Comparison of ENCODE assay signal across 8 cellular contexts in genomic region chr5:33441241-33441844, GRCh38. TPM values are rescaled to one million over a fixed set of nuclear protein-coding genes. Genes with fewer than 3 reads are reported as not detected.
A peak's percentile ranks its signal among the peaks of the same experiment; 100 is the strongest.
DNase-seq lines count a peak whose midpoint lies in the region; ATAC-seq, FAIRE-seq and TF ChIP-seq lines count a peak whose summit lies in the region.

No MANE protein-coding gene starts in this region.

- intact Hi-C loops in esophagus muscularis mucosa (cut with DNase I): loop anchor here (2.0 kb wide), 1 partner anchor 451 kb away; no protein-coding TSS in a partner anchor

- H3K9me3 Mint-ChIP-seq in activated CD4-positive, alpha-beta memory T cell treated with anti-CD3 and anti-CD28 coated beads, Interleukin-2, amount 10 ng/mL, durations not matched to agents 7 days and 5 days: no peaks in the 10 kb centered on the region

- H3K27ac ChIP-seq in esophagus muscularis mucosa (replicated peaks in 1 of 4) (peak overlapping the region; percentile 91 to 98 (median 94)), osteoblast (ENCODE audit: low read depth, low read length) (peak overlapping the region; percentile 94)

- TF ChIP-seq POLR2A in esophagus muscularis mucosa (IDR thresholded peaks at IDR 0.05; ENCODE audit: low read depth): no peak

- no peak for ATAC-seq in omental fat pad (ENCODE audit: low FRiP score)

- H3K27me3 Mint-ChIP-seq in activated CD4-positive, alpha-beta memory T cell treated with anti-CD3 and anti-CD28 coated beads, Interleukin-2, amount 10 ng/mL, durations not matched to agents 7 days and 5 days: no peaks in the 10 kb centered on the region

- TF ChIP-seq CTCF in esophagus muscularis mucosa (IDR thresholded peaks at IDR 0.05) (no peak), osteoblast (IDR thresholded peaks at IDR 0.05; ENCODE audit: extremely low read depth, low read depth, low read length) (no peak), omental fat pad (IDR thresholded peaks at IDR 0.05) (no peak)

- H3K36me3 ChIP-seq in esophagus muscularis mucosa (peaks cover 7 to 14% (median 12%) of the 10 kb centered on the region in 4 donors), osteoblast (ENCODE audit: insufficient read depth, low read length) (peaks cover 13% of the 10 kb centered on the region)

- POLR2A ChIA-PET in HEK293T (lab: Yijun Ruan, JAX): interaction anchor here (0.8 to 2.3 kb wide), 5 partner anchors 11 to 494 kb away, joined by 3 to 7 read pairs (median 4); partner anchors contain the start of gene ADAMTS12
- POLR2A ChIA-PET in activated CD4-positive, alpha-beta memory T cell treated with anti-CD3 and anti-CD28 coated beads, Interleukin-2, amount 10 ng/mL, durations not matched to agents 7 days and 5 days (lab: Charles Lee): interaction anchor here (0.6 to 1.5 kb wide), 7 partner anchors 11 to 904 kb away, joined by 3 to 4 read pairs (median 3); no protein-coding TSS in a partner anchor

- H3K4me3 Mint-ChIP-seq in activated CD4-positive, alpha-beta memory T cell treated with anti-CD3 and anti-CD28 coated beads, Interleukin-2, amount 10 ng/mL, durations not matched to agents 7 days and 5 days: no peak overlapping the region

- FAIRE-seq in HTR-8/SVneo (lab: Jason Lieb, UNC): no peak

- peaks cover 32% of the 10 kb centered on the region for H3K4me1 Mint-ChIP-seq in activated CD4-positive, alpha-beta memory T cell treated with anti-CD3 and anti-CD28 coated beads, Interleukin-2, amount 10 ng/mL, durations not matched to agents 7 days and 5 days

- H4K20me1 ChIP-seq in osteoblast (ENCODE audit: insufficient read depth, low read length): peaks cover 19% of the 10 kb centered on the region

- H3K4me2 ChIP-seq in osteoblast (ENCODE audit: insufficient read depth, low read length): peak overlapping the region; percentile 99

- TF ChIP-seq EP300 in esophagus muscularis mucosa (IDR thresholded peaks at IDR 0.05): no peak

- H3K4me3 ChIP-seq in esophagus muscularis mucosa (peak overlapping the region; percentile 70 to 83 (median 78)), osteoblast (ENCODE audit: insufficient read depth, low read length) (peak overlapping the region; percentile 93)

- CTCF ChIA-PET in HEK293T (lab: Yijun Ruan, JAX): no interaction called here
- CTCF ChIA-PET in activated CD4-positive, alpha-beta memory T cell treated with anti-CD3 and anti-CD28 coated beads, Interleukin-2, amount 10 ng/mL, durations not matched to agents 7 days and 5 days (lab: Charles Lee): interaction anchor here (1.5 to 1.8 kb wide), 2 partner anchors 493 to 529 kb away, joined by 6 to 11 read pairs; no protein-coding TSS in a partner anchor

- WGBS in esophagus muscularis mucosa: 0% methylated on average over 11 of the region's 16 CpGs

- H3K27me3 ChIP-seq in esophagus muscularis mucosa (no peaks in the 10 kb centered on the region), osteoblast (ENCODE audit: insufficient read depth, low read length) (no peaks in the 10 kb centered on the region)

- H3K9me3 ChIP-seq in esophagus muscularis mucosa (no peaks in the 10 kb centered on the region), osteoblast (ENCODE audit: low read depth, low read length) (no peaks in the 10 kb centered on the region)

- H3K27ac Mint-ChIP-seq in activated CD4-positive, alpha-beta memory T cell treated with anti-CD3 and anti-CD28 coated beads, Interleukin-2, amount 10 ng/mL, durations not matched to agents 7 days and 5 days: no peak overlapping the region

- H3K79me2 ChIP-seq in osteoblast (ENCODE audit: insufficient read depth, low read length): peaks cover 69% of the 10 kb centered on the region

- DNase-seq in EL: peak; percentile 50
- peak; percentile 9 for DNase-seq in HEK293T (ENCODE audit: extremely low spot score)
- DNase-seq in NCI-H226: peak; percentile 22
- DNase-seq in activated CD4-positive, alpha-beta memory T cell treated with anti-CD3 and anti-CD28 coated beads, Interleukin-2, amount 10 ng/mL, durations not matched to agents 7 days and 5 days: peak; percentile 36
- DNase-seq in esophagus muscularis mucosa (ENCODE audit: extremely low spot score): no peak
- DNase-seq in osteoblast (ENCODE audit: insufficient read length, low spot score, missing footprints): peak; percentile 48
- no peak for DNase-seq in HTR-8/SVneo (ENCODE audit: insufficient read length, low spot score)
- DNase-seq in omental fat pad (ENCODE audit: low spot score): no peak

- H3K36me3 Mint-ChIP-seq in activated CD4-positive, alpha-beta memory T cell treated with anti-CD3 and anti-CD28 coated beads, Interleukin-2, amount 10 ng/mL, durations not matched to agents 7 days and 5 days (ENCODE audit: low read depth): peaks cover 27% of the 10 kb centered on the region

- peak overlapping the region; percentile 91 for H2AFZ ChIP-seq in osteoblast (ENCODE audit: low read length)

- peaks cover 28 to 66% (median 56%) of the 10 kb centered on the region in 4 donors for H3K4me1 ChIP-seq in esophagus muscularis mucosa
- H3K4me1 ChIP-seq in osteoblast (ENCODE audit: insufficient read depth, low read length): peaks cover 26% of the 10 kb centered on the region

TF ChIP-seq in HEK293T, 16 proteins besides CTCF, POLR2A, EP300 and RAD21:
- TF ChIP-seq SUZ12 (IDR thresholded peaks at IDR 0.05) (no peak), ELF4 (IDR thresholded peaks at IDR 0.05) (no peak)

RNA-seq across cellular contexts. Expression of gene TARS1, which starts 0.6 kb away (rescaled TPM):
- 100 to 1,000 TPM; 195 to 201 TPM for total RNA-seq in activated CD4-positive, alpha-beta memory T cell treated with anti-CD3 and anti-CD28 coated beads, Interleukin-2, amount 10 ng/mL, durations not matched to agents 7 days and 5 days
- total RNA-seq in esophagus muscularis mucosa (10 to 100 TPM; 76.7 to 98.4 (median 85.7) TPM), osteoblast (305 and 353 TPM in 2 replicates), omental fat pad (100 to 1,000 TPM in 2 of 4 donors, 10 to 100 TPM in 2; 42.1 to 128 (median 99.1) TPM)

Comparison
In these comparisons a context has a peak if more than half of its experiments do, and no peak if none do; other contexts are left out.
1. DNase-seq: peak in EL (single experiment), HEK293T (single experiment), NCI-H226 (single experiment), activated CD4-positive, alpha-beta memory T cell treated with anti-CD3 and anti-CD28 coated beads, Interleukin-2, amount 10 ng/mL, durations not matched to agents 7 days and 5 days (single experiment) and osteoblast (single experiment); none in esophagus muscularis mucosa (single experiment), HTR-8/SVneo (single experiment) and omental fat pad (single experiment).